In genomic region chr5:4230531-4230904, GRCh38 we compare ENCODE assay signal across 10 cellular contexts.
"Had no signal": no experiment of that assay in that cellular context is flagged by ENCODE, and none has a peak within 500 bp of the region (broad histone marks: within the 10 kb centered on the region; RNA-seq: fewer than 3 reads in every experiment).

No MANE protein-coding gene starts in this region.

- DNase-seq: activated CD4-positive, alpha-beta memory T cell treated with anti-CD3 and anti-CD28 coated beads, Interleukin-2, amount 10 ng/mL, durations not matched to agents 7 days and 5 days; activated gamma-delta T cell treated with Interleukin-2 at 50 U/mL for 16 hours; activated naive CD8-positive, alpha-beta T cell treated with anti-CD3 and anti-CD28 coated beads for 36 hours; activated T-cell treated with anti-CD3 and anti-CD28 coated beads, Interleukin-2, amount 50 U/mL, for 72 hours; gastrocnemius medialis; kidney glomerular epithelial cell; right cardiac atrium; T-helper 9 cell; trophoblast cell had no signal

- H3K27ac ChIP-seq: breast epithelium, gastrocnemius medialis had no signal

- ATAC-seq: activated T-cell treated with anti-CD3 and anti-CD28 coated beads, Interleukin-2, amount 50 U/mL, for 72 hours; gastrocnemius medialis; right cardiac atrium had no signal
